In genomic region chr22:39713799-39714290, GRCh38 we compare ENCODE assay signal across 20 cellular contexts.
"Had no signal": no experiment of that assay in that cellular context is flagged by ENCODE, and none has a peak within 500 bp of the region (broad histone marks: within the 10 kb centered on the region; RNA-seq: fewer than 3 reads in every experiment).

No MANE protein-coding gene starts in this region.

- H3K9me3 ChIP-seq: ascending aorta, body of pancreas, Peyer's patch had no signal

- H3K4me1 ChIP-seq: ascending aorta had no signal

- DNase-seq: activated CD4-positive, alpha-beta T cell treated with anti-CD3 and anti-CD28 coated beads for 4 hours; activated CD8-positive, alpha-beta memory T cell treated with anti-CD3 and anti-CD28 coated beads, Interleukin-2, amount 50 U/mL, for 48 hours; activated CD8-positive, alpha-beta T cell treated with anti-CD3 and anti-CD28 coated beads, Interleukin-2, amount 10 ng/mL, durations not matched to agents 7 days and 5 days; activated naive CD4-positive, alpha-beta T cell treated with anti-CD3 and anti-CD28 coated beads, Interleukin-2, amount 50 U/mL, for 16 hours; activated T-cell treated with anti-CD3 and anti-CD28 coated beads, Interleukin-2, amount 50 U/mL, for 1 hour; amniotic stem cell; body of pancreas; Karpas-422; NCI-H1048; NCI-H146; NCI-H187 treated with DMSO at 0.1 percent for 48 hours; NCI-H2081 treated with DMSO at 0.1 percent for 48 hours; NCI-H446; NCI-H524; SHP77 treated with DMSO at 0.1 percent for 48 hours had no signal

- H3K27me3 ChIP-seq: ascending aorta, body of pancreas, Peyer's patch had no signal

- H3K36me3 ChIP-seq: ascending aorta, Peyer's patch had no signal

- H3K4me3 Mint-ChIP-seq: activated CD8-positive, alpha-beta T cell treated with anti-CD3 and anti-CD28 coated beads, Interleukin-2, amount 10 ng/mL, durations not matched to agents 7 days and 5 days; T-helper 2 cell treated with Interferon-gamma antibody and Interleukin-4, amounts not matched to agents 5 μg/mL and 100 μg/mL, for 36 hours had no signal

- ATAC-seq: activated CD4-positive, CD25-positive, alpha-beta regulatory T cell treated with anti-CD3 and anti-CD28 coated beads, Interleukin-2, amount 50 U/mL, for 24 hours; activated CD8-positive, alpha-beta T cell treated with anti-CD3 and anti-CD28 coated beads, Interleukin-2, amount 10 ng/mL, durations not matched to agents 7 days and 5 days; body of pancreas; K562 had no signal

- H3K9me3 Mint-ChIP-seq: T-helper 2 cell treated with Interferon-gamma antibody and Interleukin-4, amounts not matched to agents 5 μg/mL and 100 μg/mL, for 36 hours had no signal

- H3K4me3 ChIP-seq: ascending aorta, body of pancreas, K562, Peyer's patch had no signal

- H3K27ac ChIP-seq: ascending aorta, body of pancreas, Peyer's patch had no signal

- H3K27ac Mint-ChIP-seq: activated CD8-positive, alpha-beta T cell treated with anti-CD3 and anti-CD28 coated beads, Interleukin-2, amount 10 ng/mL, durations not matched to agents 7 days and 5 days; T-helper 2 cell treated with Interferon-gamma antibody and Interleukin-4, amounts not matched to agents 5 μg/mL and 100 μg/mL, for 36 hours had no signal
